8 cellular contexts compared by ENCODE assay signal in the genomic region with DNA sequence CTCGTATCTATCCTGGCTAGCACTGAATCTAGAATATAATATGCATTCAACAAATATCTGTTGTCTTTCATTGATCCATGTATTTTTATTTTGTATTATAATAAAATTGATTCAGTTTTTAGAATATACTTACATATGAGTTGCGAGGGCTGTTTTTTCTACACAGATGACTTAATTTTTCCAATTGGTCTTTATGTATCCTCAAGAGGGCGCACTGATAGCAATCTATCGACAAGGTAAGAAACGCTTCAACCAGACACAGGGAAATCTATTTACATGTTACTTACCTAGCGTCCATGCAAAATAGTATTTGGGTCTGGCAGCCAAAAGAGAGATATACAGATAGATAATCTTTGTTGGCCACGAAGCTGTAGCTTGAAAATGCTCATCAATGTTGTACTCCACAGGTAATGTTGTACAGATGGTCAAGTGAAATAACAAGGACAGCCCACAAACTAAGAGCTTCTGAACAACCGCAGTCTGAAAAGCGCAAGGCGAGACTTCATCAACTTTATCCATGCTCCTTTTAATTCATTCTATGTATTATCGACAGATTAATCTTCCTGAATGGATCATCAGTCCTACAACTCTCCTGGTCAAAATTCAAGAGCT. TPM values are rescaled to one million over a fixed set of nuclear protein-coding genes. Genes with fewer than 3 reads are reported as not detected.
DNase-seq lines count a peak whose midpoint lies in the region; ATAC-seq and TF ChIP-seq lines count a peak whose summit lies in the region.

No MANE protein-coding gene starts in this region.

- TF ChIP-seq POLR2A in right lobe of liver (IDR thresholded peaks at IDR 0.05), result no peak

- TF ChIP-seq CTCF in BE2C (IDR thresholded peaks at IDR 0.05; ENCODE audit: low read depth, low read length) (peak; percentile 68), GM20000 (IDR thresholded peaks at IDR 0.05; ENCODE audit: extremely low read depth, missing control alignments) (peak; percentile 61), brain (conservative IDR thresholded peaks at IDR 0.05) (peak; percentile 67 to 81), right lobe of liver (IDR thresholded peaks at IDR 0.05) (peak; percentile 28 to 58 (median 56))

- intact Hi-C loops in right lobe of liver (cut with DNase I), result no loop called here

- no peak for DNase-seq in BE2C
- DNase-seq in GM20000 (ENCODE audit: low spot score), result peak; percentile 55
- peak; percentile 62 for DNase-seq in NCI-H2196 treated with DMSO at 0.1 percent for 48 hours (lab: John Stamatoyannopoulos, UW; ENCODE audit: unreplicated experiment)
- no peak for DNase-seq in right lobe of liver
- no peak for DNase-seq in COLO668 (lab: John Stamatoyannopoulos, UW; ENCODE audit: unreplicated experiment)
- no peak for DNase-seq in stimulated activated CD4-positive, alpha-beta T cell treated with anti-CD3 and anti-CD28 coated beads, Interleukin-4, amount 100 ng/mL, for 1 hour

- no peaks in the 10 kb centered on the region for H3K9me3 Mint-ChIP-seq in brain

- H3K27me3 Mint-ChIP-seq in brain, result no peaks in the 10 kb centered on the region

- no peak overlapping the region for H3K27ac ChIP-seq in right lobe of liver

- H3K27ac Mint-ChIP-seq in brain, result no peak overlapping the region

- H3K9me3 ChIP-seq in BE2C (no peaks in the 10 kb centered on the region), right lobe of liver (no peaks in the 10 kb centered on the region)

- no peak overlapping the region for H3K4me3 ChIP-seq in BE2C (ENCODE audit: low read depth, low read length)
- H3K4me3 ChIP-seq in right lobe of liver, result no peak overlapping the region

- H3K4me1 ChIP-seq in BE2C (no peaks in the 10 kb centered on the region; the same call in 1 of the 2 replicates), right lobe of liver (no peaks in the 10 kb centered on the region)

- H3K36me3 ChIP-seq in BE2C, result no peaks in the 10 kb centered on the region
- H3K36me3 ChIP-seq in right lobe of liver, result no peaks in the 10 kb centered on the region

- WGBS in right lobe of liver (ENCODE audit: insufficient coverage, low coverage, low lambda C conversion rate, missing lambda C conversion rate), result 41% methylated on average over 11 of the region's 11 CpGs

- peaks cover 6% of the 10 kb centered on the region for H3K4me1 Mint-ChIP-seq in brain

- no peaks in the 10 kb centered on the region for H3K27me3 ChIP-seq in BE2C
- no peaks in the 10 kb centered on the region for H3K27me3 ChIP-seq in right lobe of liver

- ATAC-seq in right lobe of liver (peak; percentile 46 to 65 (median 58)), HG02884 (IDR thresholded peaks at IDR 0.05; ENCODE audit: unreplicated experiment) (no peak)

- peaks cover 33% of the 10 kb centered on the region for H3K36me3 Mint-ChIP-seq in brain

- no peak overlapping the region for H3K4me3 Mint-ChIP-seq in brain

RNA-seq across cellular contexts. Expression of a gene that starts 35.5 kb away (rescaled TPM):
- 53.3 TPM for polyA plus RNA-seq in BE2C (2012; ENCODE audit: insufficient read depth, insufficient read length, low read depth)
- 39.4 TPM for polyA plus RNA-seq in brain (ENCODE audit: insufficient read depth, low read depth, low replicate concordance)
- total RNA-seq in right lobe of liver, result 10 to 100 TPM; 17.0 to 24.8 (median 21.5) TPM

Comparison
In these comparisons a context has a peak if more than half of its experiments do, and no peak if none do; other contexts are left out.
1. DNase-seq: peak in GM20000 (single experiment) and NCI-H2196 treated with DMSO at 0.1 percent for 48 hours (single experiment); none in BE2C (single experiment), right lobe of liver (0 of 3), COLO668 (single experiment) and stimulated activated CD4-positive, alpha-beta T cell treated with anti-CD3 and anti-CD28 coated beads, Interleukin-4, amount 100 ng/mL, for 1 hour (single experiment).
2. Peak in every context shown above with its lines, with median percentiles within 50 percentile points of each other: CTCF ChIP-seq.